24 cellular contexts compared by ENCODE assay signal in the genomic region with DNA sequence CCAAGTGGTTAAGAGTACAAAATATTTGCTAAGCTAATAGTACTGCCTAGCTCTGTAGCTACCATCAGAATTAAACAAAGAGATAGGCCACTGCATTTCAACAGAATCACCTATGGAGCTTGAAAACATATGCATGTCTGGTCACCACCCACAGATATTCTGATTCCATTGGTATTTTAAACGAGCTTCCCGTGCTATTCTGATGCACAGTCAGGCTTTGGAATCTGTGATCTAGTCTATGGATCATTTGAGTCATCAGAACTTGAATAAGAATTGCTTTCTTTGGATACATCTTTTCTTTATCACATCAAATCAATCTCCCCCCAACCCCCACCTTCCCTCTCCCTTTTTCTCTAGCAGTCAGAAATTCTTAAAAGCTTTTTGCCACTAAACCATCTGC.
A peak's percentile ranks its signal among the peaks of the same experiment; 100 is the strongest.
DNase-seq lines count a peak whose midpoint lies in the region; ATAC-seq and TF ChIP-seq lines count a peak whose summit lies in the region.
"Had no signal": no experiment of that assay in that cellular context is flagged by ENCODE, and none has a peak within 500 bp of the region (broad histone marks: within the 10 kb centered on the region; RNA-seq: fewer than 3 reads in every experiment).

No MANE protein-coding gene starts in this region.

- in situ Hi-C loops in HAP-1 (cut with MboI; ENCODE audit: low sequenced_read_pairs) = no loop called here

- peak overlapping the region in 37 of 59 donors; percentile 0 to 68 (median 31) for H3K27ac ChIP-seq in dorsolateral prefrontal cortex
- H3K27ac ChIP-seq: colonic mucosa, gastrocnemius medialis, upper lobe of left lung had no signal

- no peaks in the 10 kb centered on the region for H3K36me3 ChIP-seq in HAP-1 (replicated peaks)
- no peaks in the 10 kb centered on the region for H3K36me3 ChIP-seq in iPS-15b (ENCODE audit: control insufficient read depth, insufficient read depth, low read length)
- H3K36me3 ChIP-seq: colonic mucosa, gastrocnemius medialis, upper lobe of left lung had no signal

- DNase-seq in HAP-1 (ENCODE audit: low spot score in 2 of 2) (peak; percentile 59 to 64), dorsolateral prefrontal cortex (peak in 1 of 10 donors; percentile 31), superior temporal gyrus (ENCODE audit: extremely low spot score) (peak; percentile 65), SKM-1 (lab: John Stamatoyannopoulos, UW; ENCODE audit: unreplicated experiment) (no peak), T-helper 2 cell (no peak)
- DNase-seq: activated CD4-positive, alpha-beta memory T cell treated with anti-CD3 and anti-CD28 coated beads for 36 hours; activated CD4-positive, CD25-positive, alpha-beta regulatory T cell treated with anti-CD3 and anti-CD28 coated beads, Interleukin-2, amount 50 U/mL, for 72 hours; activated T-cell treated with anti-CD3 and anti-CD28 coated beads for 4 hours; colonic mucosa; effector memory CD8-positive, alpha-beta T cell; gastrocnemius medialis; NCI-H1436 treated with DMSO at 0.1 percent for 48 hours; NCI-H2107; NCI-H446; RPMI8226; stimulated activated CD4-positive, alpha-beta T cell treated with anti-CD3 and anti-CD28 coated beads, Interleukin-4, amount 100 ng/mL, for 24 hours; substantia nigra; upper lobe of left lung had no signal

- H3K27me3 ChIP-seq in HAP-1 (ENCODE audit: low read depth) = no peaks in the 10 kb centered on the region
- H3K27me3 ChIP-seq in dorsolateral prefrontal cortex = peaks cover 0 to 12% (median 0%) of the 10 kb centered on the region in 45 donors
- H3K27me3 ChIP-seq in iPS-15b (ENCODE audit: control insufficient read depth, insufficient read depth, low read length) = no peaks in the 10 kb centered on the region
- H3K27me3 ChIP-seq: colonic mucosa, upper lobe of left lung had no signal

- no peak for ATAC-seq in GM19023 (IDR thresholded peaks at IDR 0.05; ENCODE audit: unreplicated experiment)
- ATAC-seq: effector memory CD8-positive, alpha-beta T cell; gastrocnemius medialis; HCT116; sciatic nerve; stimulated activated effector memory CD8-positive, alpha-beta T cell treated with anti-CD3 and anti-CD28 coated beads, Interleukin-12 subunit alpha, Interleukin-12 subunit beta, amount 100 ng/mL, for 72 hours had no signal

- H3K4me1 ChIP-seq in HAP-1 = peaks cover 9% of the 10 kb centered on the region; the same call in 1 of the 2 replicates
- H3K4me1 ChIP-seq in iPS-15b (ENCODE audit: control insufficient read depth, insufficient read depth, low read length) = peaks cover 38% of the 10 kb centered on the region
- H3K4me1 ChIP-seq: colonic mucosa, gastrocnemius medialis, upper lobe of left lung had no signal

- H3K4me3 ChIP-seq in HAP-1 (no peak overlapping the region), dorsolateral prefrontal cortex (no peak overlapping the region), iPS-15b (ENCODE audit: low read depth, low read length) (no peak overlapping the region)
- H3K4me3 ChIP-seq: colonic mucosa, gastrocnemius medialis, lung, upper lobe of left lung had no signal

- intact Hi-C loops in dorsolateral prefrontal cortex (cut with DNase I) = no loop called here

- no peak for TF ChIP-seq CTCF in dorsolateral prefrontal cortex (IDR thresholded peaks at IDR 0.05 in 54 of 56, conservative IDR thresholded peaks at IDR 0.05 in 2 of 56; ENCODE audit: low read depth in 1 of 56, partially characterized antibody in 56 of 56)

- H3K9ac ChIP-seq in iPS-15b (ENCODE audit: low read depth, low read length) = peak overlapping the region; percentile 13

- H3K9me3 ChIP-seq in HAP-1 = no peaks in the 10 kb centered on the region
- H3K9me3 ChIP-seq in iPS-15b (ENCODE audit: control insufficient read depth, insufficient read depth, low read length) = no peaks in the 10 kb centered on the region
- H3K9me3 ChIP-seq: colonic mucosa, gastrocnemius medialis had no signal

Comparison
In these comparisons a context has a peak if more than half of its experiments do, and no peak if none do; other contexts are left out.
1. DNase-seq: peak in HAP-1 (2 of 2) and superior temporal gyrus (single experiment); none in SKM-1 (single experiment) and T-helper 2 cell (0 of 5).